ENCODE assay signal across 32 cellular contexts in genomic region chr10:106802949-106803348, GRCh38.
DNase-seq lines count a peak whose midpoint lies in the region; ATAC-seq, FAIRE-seq and TF ChIP-seq lines count a peak whose summit lies in the region.
"Had no signal": no experiment of that assay in that cellular context is flagged by ENCODE, and none has a peak within 500 bp of the region (broad histone marks: within the 10 kb centered on the region; RNA-seq: fewer than 3 reads in every experiment).

No MANE protein-coding gene starts in this region.

- H3K79me2 ChIP-seq in HepG2 (ENCODE audit: insufficient read depth, low read length) = no peaks in the 10 kb centered on the region
- H3K79me2 ChIP-seq in osteoblast (ENCODE audit: insufficient read depth, low read length) = no peaks in the 10 kb centered on the region

- in situ Hi-C loops in HepG2 (cut with HindIII; ENCODE audit: extremely low pct_ligation_motif_present, low pct_unique_long_range_greater_than_20kb) = no loop called here

- H3K36me3 ChIP-seq in HepG2 (replicated peaks in 1 of 2; ENCODE audit: control insufficient read depth in 1 of 2, insufficient read depth in 2 of 2, low read length in 2 of 2) (no peaks in the 10 kb centered on the region), right lobe of liver (no peaks in the 10 kb centered on the region), osteoblast (ENCODE audit: insufficient read depth, low read length) (no peaks in the 10 kb centered on the region)
- H3K36me3 ChIP-seq: BE2C; BLaER1; BLaER1 treated with 17β-estradiol and CSF1 and Interleukin-3, amounts not matched to agents 10 nM and 100 nM had no signal

- ATAC-seq in HepG2 (no peak), right lobe of liver (no peak), A549 (no peak), HG02763 (IDR thresholded peaks at IDR 0.05; ENCODE audit: unreplicated experiment) (no peak), HG03571 (IDR thresholded peaks at IDR 0.05; ENCODE audit: unreplicated experiment) (no peak)
- ATAC-seq: CD8-positive, alpha-beta T cell had no signal

- DNase-seq in HepG2 (ENCODE audit: low spot score) (no peak), right lobe of liver (no peak), A549 (ENCODE audit: low read depth in 1 of 2, low spot score in 1 of 2) (no peak), osteoblast (ENCODE audit: insufficient read length, low spot score, missing footprints) (peak; percentile 63)
- DNase-seq: 8988T; ACHN; AML-193; BE2C; C1 segment of cervical spinal cord; Caco-2; Calu3; CD4-positive, alpha-beta memory T cell; CD4-positive, alpha-beta T cell; CD4-positive, CD25-positive, alpha-beta regulatory T cell; CD8-positive, alpha-beta memory T cell; CD8-positive, alpha-beta T cell; COR-L47; DMS 273 treated with DMSO at 0.1 percent for 48 hours; DMS153; DMS53; DMS79; DMS79 treated with DMSO at 0.1 percent for 48 hours; DND-41; EL had no signal

- TF ChIP-seq RAD21 in HepG2 (CRISPR knock-in tag; IDR thresholded peaks at IDR 0.05) = no peak
- TF ChIP-seq RAD21 in A549 (conservative IDR thresholded peaks at IDR 0.05 in 1 of 2, IDR thresholded peaks at IDR 0.05 in 1 of 2) = no peak

- no peak overlapping the region for H3K27ac ChIP-seq in HepG2 (ENCODE audit: extremely low read length, insufficient read depth, low read length)
- no peak overlapping the region for H3K27ac ChIP-seq in right lobe of liver
- H3K27ac ChIP-seq in A549 = no peak overlapping the region
- no peak overlapping the region for H3K27ac ChIP-seq in osteoblast (ENCODE audit: low read depth, low read length)
- H3K27ac ChIP-seq: 22Rv1; BLaER1; BLaER1 treated with 17β-estradiol and CSF1 and Interleukin-3, amounts not matched to agents 10 nM and 100 nM; C4-2B had no signal

- H3K4me2 ChIP-seq in HepG2 (ENCODE audit: low read depth, low read length) = no peak overlapping the region
- H3K4me2 ChIP-seq in A549 = no peak overlapping the region
- no peak overlapping the region for H3K4me2 ChIP-seq in osteoblast (ENCODE audit: insufficient read depth, low read length)
- H3K4me2 ChIP-seq: BLaER1; BLaER1 treated with 17β-estradiol and CSF1 and Interleukin-3, amounts not matched to agents 10 nM and 100 nM had no signal

- peaks cover 4% of the 10 kb centered on the region; the same call in 1 of the 2 replicates for H3K9me3 ChIP-seq in HepG2 (ENCODE audit: low read length)
- H3K9me3 ChIP-seq in right lobe of liver = no peaks in the 10 kb centered on the region
- H3K9me3 ChIP-seq in A549 = no peaks in the 10 kb centered on the region
- H3K9me3 ChIP-seq in osteoblast (ENCODE audit: low read depth, low read length) = peaks cover 4% of the 10 kb centered on the region
- H3K9me3 ChIP-seq: BLaER1, Caco-2 had no signal

- POLR2A ChIA-PET in HepG2 (lab: Yijun Ruan, JAX) = no interaction called here
- POLR2A ChIA-PET in A549 (lab: Yijun Ruan, JAX) = no interaction called here

- H3K27me3 ChIP-seq in HepG2 (ENCODE audit: control insufficient read depth in 1 of 2, insufficient read depth in 2 of 2, low read length in 2 of 2) = no peaks in the 10 kb centered on the region; a peak in 1 of 5 replicates
- no peaks in the 10 kb centered on the region for H3K27me3 ChIP-seq in right lobe of liver
- no peaks in the 10 kb centered on the region for H3K27me3 ChIP-seq in osteoblast (ENCODE audit: insufficient read depth, low read length)
- H3K27me3 ChIP-seq: BE2C; BLaER1; BLaER1 treated with 17β-estradiol and CSF1 and Interleukin-3, amounts not matched to agents 10 nM and 100 nM had no signal

- FAIRE-seq in HepG2 (lab: Jason Lieb, UNC) (no peak), A549 (lab: Jason Lieb, UNC) (no peak)
- FAIRE-seq: A204.1, D721Med had no signal

- TF ChIP-seq EP300 in HepG2 (IDR thresholded peaks at IDR 0.05; ENCODE audit: low read depth in 2 of 2, low read length in 2 of 2) (no peak), HepG2 (CRISPR knock-in tag; IDR thresholded peaks at IDR 0.05; ENCODE audit: borderline replicate concordance) (no peak), A549 (IDR thresholded peaks at IDR 0.05) (no peak)

- no peak overlapping the region for H3K9ac ChIP-seq in HepG2 (ENCODE audit: insufficient read depth, low read depth, low read length)
- H3K9ac ChIP-seq: BLaER1; BLaER1 treated with 17β-estradiol and CSF1 and Interleukin-3, amounts not matched to agents 10 nM and 100 nM had no signal

- no peak overlapping the region for H2AFZ ChIP-seq in HepG2 (ENCODE audit: low read length)
- H2AFZ ChIP-seq in osteoblast (ENCODE audit: low read length) = no peak overlapping the region

- H3K4me3 ChIP-seq in HepG2 (replicated peaks in 1 of 3; ENCODE audit: insufficient read depth in 1 of 3, low read depth in 2 of 3, low read length in 3 of 3) (no peak overlapping the region), right lobe of liver (no peak overlapping the region), A549 (no peak overlapping the region), osteoblast (ENCODE audit: insufficient read depth, low read length) (no peak overlapping the region)
- H3K4me3 ChIP-seq: BLaER1; BLaER1 treated with 17β-estradiol and CSF1 and Interleukin-3, amounts not matched to agents 10 nM and 100 nM had no signal

- H4K20me1 ChIP-seq in HepG2 (ENCODE audit: insufficient read depth, low read length) (no peaks in the 10 kb centered on the region), osteoblast (ENCODE audit: insufficient read depth, low read length) (no peaks in the 10 kb centered on the region)
- H4K20me1 ChIP-seq: BLaER1; BLaER1 treated with 17β-estradiol and CSF1 and Interleukin-3, amounts not matched to agents 10 nM and 100 nM had no signal

- CTCF ChIA-PET in HepG2 (lab: Yijun Ruan, JAX; ENCODE audit: low intra/inter-chr PET ratio, low total read pairs) (no interaction called here), A549 (lab: Yijun Ruan, JAX) (no interaction called here)

- TF ChIP-seq POLR2A in HepG2 (IDR thresholded peaks at IDR 0.05; ENCODE audit: insufficient read depth in 1 of 2, low read depth in 2 of 2, low read length in 2 of 2) (no peak), right lobe of liver (IDR thresholded peaks at IDR 0.05) (no peak), A549 (IDR thresholded peaks at IDR 0.05; ENCODE audit: low read length) (no peak)

- 48% methylated on average over 4 of the region's 4 CpGs for WGBS in HepG2 (ENCODE audit: low lambda C conversion rate)
- 73% methylated on average over 4 of the region's 4 CpGs for WGBS in right lobe of liver (ENCODE audit: insufficient coverage, low coverage, low lambda C conversion rate, missing lambda C conversion rate)
- WGBS in A549 (ENCODE audit: missing lambda C conversion rate) = 18% methylated on average over 4 of the region's 4 CpGs

- BruUV-seq in HepG2 (replicated peaks; lab: Mats Ljungman, UMichigan) = no TSS peak

- no peaks in the 10 kb centered on the region for H3K4me1 ChIP-seq in HepG2 (ENCODE audit: insufficient read depth, low read length)
- H3K4me1 ChIP-seq in right lobe of liver = no peaks in the 10 kb centered on the region
- no peaks in the 10 kb centered on the region for H3K4me1 ChIP-seq in A549
- H3K4me1 ChIP-seq in osteoblast (ENCODE audit: insufficient read depth, low read length) = no peaks in the 10 kb centered on the region
- H3K4me1 ChIP-seq: Caco-2 had no signal

- TF ChIP-seq CTCF in HepG2 (CRISPR knock-in tag; IDR thresholded peaks at IDR 0.05) (no peak), right lobe of liver (IDR thresholded peaks at IDR 0.05) (no peak), A549 (IDR thresholded peaks at IDR 0.05) (no peak), osteoblast (IDR thresholded peaks at IDR 0.05; ENCODE audit: extremely low read depth, low read depth, low read length) (no peak)

- intact Hi-C loops in HepG2 (cut with micrococcal nuclease; ENCODE audit: unreplicated experiment) = no loop called here
- intact Hi-C loops in right lobe of liver (cut with DNase I) = no loop called here

TF ChIP-seq in HepG2, 621 proteins besides CTCF, POLR2A, EP300 and RAD21:
- TF ChIP-seq HMG20B (CRISPR knock-in tag; conservative IDR thresholded peaks at IDR 0.05) (no peak), MAFK (conservative IDR thresholded peaks at IDR 0.05 in 1 of 2, IDR thresholded peaks at IDR 0.05 in 1 of 2; ENCODE audit: low read length in 2 of 2) (peak; percentile 21 to 32; a peak in 2 of 4 replicates), RARA (CRISPR knock-in tag; IDR thresholded peaks at IDR 0.05) (no peak), ZEB1 (IDR thresholded peaks at IDR 0.05; ENCODE audit: insufficient replicate concordance, low read depth) (no peak), HINFP (CRISPR knock-in tag; IDR thresholded peaks at IDR 0.05; ENCODE audit: low read depth) (no peak)

TF ChIP-seq in A549, 52 proteins besides CTCF, POLR2A, EP300 and RAD21:
- TF ChIP-seq EHF (CRISPR knock-in tag; IDR thresholded peaks at IDR 0.05) (no peak), MAFK (IDR thresholded peaks at IDR 0.05; ENCODE audit: partially characterized antibody) (peak; percentile 56)

Comparison
In these comparisons a context has a peak if more than half of its experiments do, and no peak if none do; other contexts are left out.
1. Of the 38 proteins assayed by ChIP-seq in both HepG2 and A549: peak only in HepG2: none; only in A549: none; in both: MAFK; in neither: 37.